In the genomic region with DNA sequence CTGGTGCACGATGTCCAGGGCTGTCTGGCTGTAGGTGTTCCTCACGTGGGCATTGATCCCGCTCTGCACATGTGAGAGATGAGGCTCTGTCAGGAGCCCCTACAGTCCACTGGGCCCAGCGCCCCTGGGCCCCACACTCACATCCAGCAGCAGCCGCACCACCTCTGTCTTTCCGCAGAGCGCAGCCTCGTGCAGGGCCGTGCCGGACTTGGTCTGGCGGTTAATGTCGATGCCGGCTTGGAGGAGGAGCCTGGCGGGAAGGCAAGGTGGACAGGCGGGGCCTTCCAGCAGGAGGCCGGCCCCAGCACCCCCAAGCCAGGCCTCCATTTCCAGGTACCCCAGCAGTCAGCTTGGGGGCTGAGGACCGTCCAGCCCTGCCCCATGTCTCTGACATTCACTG, we compare ENCODE assay signal across 2 cellular contexts.
TF ChIP-seq lines count a peak whose summit lies in the region.

No MANE protein-coding gene starts in this region.

TF ChIP-seq in HEK293, 187 proteins besides CTCF, POLR2A, EP300 and RAD21:
- TF ChIP-seq ZNF600 (tag by site-specific recombination; IDR thresholded peaks at IDR 0.05) (peak; percentile 76), ZNF223 (tag by site-specific recombination; IDR thresholded peaks at IDR 0.05) (no peak), ZNF37A (tag by site-specific recombination; IDR thresholded peaks at IDR 0.05) (no peak)
- TF ChIP-seq, protein P1, sequence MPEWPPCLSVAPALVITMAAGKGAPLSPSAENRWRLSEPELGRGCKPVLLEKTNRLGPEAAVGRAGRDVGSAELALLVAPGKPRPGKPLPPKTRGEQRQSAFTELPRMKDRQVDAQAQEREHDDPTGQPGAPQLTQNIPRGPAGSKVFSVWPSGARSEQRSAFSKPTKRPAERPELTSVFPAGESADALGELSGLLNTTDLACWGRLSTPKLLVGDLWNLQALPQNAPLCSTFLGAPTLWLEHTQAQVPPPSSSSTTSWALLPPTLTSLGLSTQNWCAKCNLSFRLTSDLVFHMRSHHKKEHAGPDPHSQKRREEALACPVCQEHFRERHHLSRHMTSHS (tag by site-specific recombination; IDR thresholded peaks at IDR 0.05): no peak
TF ChIP-seq in HEK293: peak in this region for 1.

TF ChIP-seq in K562, 482 proteins besides CTCF, POLR2A, EP300 and RAD21:
- TF ChIP-seq HDAC3 (IDR thresholded peaks at IDR 0.05; ENCODE audit: borderline replicate concordance, partially characterized antibody) (no peak), POLR2G (IDR thresholded peaks at IDR 0.05; ENCODE audit: low read depth, low read length) (peak; percentile 60), ZNF121 (CRISPR knock-in tag; conservative IDR thresholded peaks at IDR 0.05) (no peak), ZNF830 (CRISPR knock-in tag; IDR thresholded peaks at IDR 0.05) (no peak), L3MBTL2 (IDR thresholded peaks at IDR 0.05) (peak; percentile 75; the same call in 1 of the 2 replicates), ZNF583 (CRISPR knock-in tag; IDR thresholded peaks at IDR 0.05) (no peak), ZFX (CRISPR knock-in tag; IDR thresholded peaks at IDR 0.05) (peak; percentile 23; the same call in 1 of the 2 replicates), HNRNPK (IDR thresholded peaks at IDR 0.05; ENCODE audit: low read depth, low read length, poor library complexity, severe bottlenecking) (no peak), SMARCA4 (IDR thresholded peaks at IDR 0.05) (no peak), RBFOX2 (IDR thresholded peaks at IDR 0.05; ENCODE audit: low read depth, low read length) (peak; percentile 46), POLR3G (IDR thresholded peaks at IDR 0.05; ENCODE audit: extremely low read depth, insufficient read length, insufficient replicate concordance) (no peak), ZNF586 (CRISPR knock-in tag; conservative IDR thresholded peaks at IDR 0.05) (no peak)
- TF ChIP-seq, protein P2, sequence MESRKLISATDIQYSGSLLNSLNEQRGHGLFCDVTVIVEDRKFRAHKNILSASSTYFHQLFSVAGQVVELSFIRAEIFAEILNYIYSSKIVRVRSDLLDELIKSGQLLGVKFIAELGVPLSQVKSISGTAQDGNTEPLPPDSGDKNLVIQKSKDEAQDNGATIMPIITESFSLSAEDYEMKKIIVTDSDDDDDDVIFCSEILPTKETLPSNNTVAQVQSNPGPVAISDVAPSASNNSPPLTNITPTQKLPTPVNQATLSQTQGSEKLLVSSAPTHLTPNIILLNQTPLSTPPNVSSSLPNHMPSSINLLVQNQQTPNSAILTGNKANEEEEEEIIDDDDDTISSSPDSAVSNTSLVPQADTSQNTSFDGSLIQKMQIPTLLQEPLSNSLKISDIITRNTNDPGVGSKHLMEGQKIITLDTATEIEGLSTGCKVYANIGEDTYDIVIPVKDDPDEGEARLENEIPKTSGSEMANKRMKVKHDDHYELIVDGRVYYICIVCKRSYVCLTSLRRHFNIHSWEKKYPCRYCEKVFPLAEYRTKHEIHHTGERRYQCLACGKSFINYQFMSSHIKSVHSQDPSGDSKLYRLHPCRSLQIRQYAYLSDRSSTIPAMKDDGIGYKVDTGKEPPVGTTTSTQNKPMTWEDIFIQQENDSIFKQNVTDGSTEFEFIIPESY (CRISPR knock-in tag; IDR thresholded peaks at IDR 0.05): peak; percentile 82
- TF ChIP-seq, protein P3, sequence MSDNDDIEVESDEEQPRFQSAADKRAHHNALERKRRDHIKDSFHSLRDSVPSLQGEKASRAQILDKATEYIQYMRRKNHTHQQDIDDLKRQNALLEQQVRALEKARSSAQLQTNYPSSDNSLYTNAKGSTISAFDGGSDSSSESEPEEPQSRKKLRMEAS (CRISPR knock-in tag; IDR thresholded peaks at IDR 0.05): peak; percentile 77
- TF ChIP-seq, protein P4, sequence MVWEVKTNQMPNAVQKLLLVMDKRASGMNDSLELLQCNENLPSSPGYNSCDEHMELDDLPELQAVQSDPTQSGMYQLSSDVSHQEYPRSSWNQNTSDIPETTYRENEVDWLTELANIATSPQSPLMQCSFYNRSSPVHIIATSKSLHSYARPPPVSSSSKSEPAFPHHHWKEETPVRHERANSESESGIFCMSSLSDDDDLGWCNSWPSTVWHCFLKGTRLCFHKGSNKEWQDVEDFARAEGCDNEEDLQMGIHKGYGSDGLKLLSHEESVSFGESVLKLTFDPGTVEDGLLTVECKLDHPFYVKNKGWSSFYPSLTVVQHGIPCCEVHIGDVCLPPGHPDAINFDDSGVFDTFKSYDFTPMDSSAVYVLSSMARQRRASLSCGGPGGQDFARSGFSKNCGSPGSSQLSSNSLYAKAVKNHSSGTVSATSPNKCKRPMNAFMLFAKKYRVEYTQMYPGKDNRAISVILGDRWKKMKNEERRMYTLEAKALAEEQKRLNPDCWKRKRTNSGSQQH (CRISPR knock-in tag; IDR thresholded peaks at IDR 0.05): no peak
- TF ChIP-seq, protein P5, sequence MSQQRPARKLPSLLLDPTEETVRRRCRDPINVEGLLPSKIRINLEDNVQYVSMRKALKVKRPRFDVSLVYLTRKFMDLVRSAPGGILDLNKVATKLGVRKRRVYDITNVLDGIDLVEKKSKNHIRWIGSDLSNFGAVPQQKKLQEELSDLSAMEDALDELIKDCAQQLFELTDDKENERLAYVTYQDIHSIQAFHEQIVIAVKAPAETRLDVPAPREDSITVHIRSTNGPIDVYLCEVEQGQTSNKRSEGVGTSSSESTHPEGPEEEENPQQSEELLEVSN (IDR thresholded peaks at IDR 0.05; ENCODE audit: borderline replicate concordance in 1 of 2, extremely low read depth in 1 of 2, insufficient read depth in 1 of 2, insufficient read length in 1 of 2, low read depth in 1 of 2, low read length in 1 of 2, poor library complexity in 1 of 2, severe bottlenecking in 1 of 2): peak; percentile 48 to 82
